ENCODE assay signal across 11 cellular contexts in the genomic region with DNA sequence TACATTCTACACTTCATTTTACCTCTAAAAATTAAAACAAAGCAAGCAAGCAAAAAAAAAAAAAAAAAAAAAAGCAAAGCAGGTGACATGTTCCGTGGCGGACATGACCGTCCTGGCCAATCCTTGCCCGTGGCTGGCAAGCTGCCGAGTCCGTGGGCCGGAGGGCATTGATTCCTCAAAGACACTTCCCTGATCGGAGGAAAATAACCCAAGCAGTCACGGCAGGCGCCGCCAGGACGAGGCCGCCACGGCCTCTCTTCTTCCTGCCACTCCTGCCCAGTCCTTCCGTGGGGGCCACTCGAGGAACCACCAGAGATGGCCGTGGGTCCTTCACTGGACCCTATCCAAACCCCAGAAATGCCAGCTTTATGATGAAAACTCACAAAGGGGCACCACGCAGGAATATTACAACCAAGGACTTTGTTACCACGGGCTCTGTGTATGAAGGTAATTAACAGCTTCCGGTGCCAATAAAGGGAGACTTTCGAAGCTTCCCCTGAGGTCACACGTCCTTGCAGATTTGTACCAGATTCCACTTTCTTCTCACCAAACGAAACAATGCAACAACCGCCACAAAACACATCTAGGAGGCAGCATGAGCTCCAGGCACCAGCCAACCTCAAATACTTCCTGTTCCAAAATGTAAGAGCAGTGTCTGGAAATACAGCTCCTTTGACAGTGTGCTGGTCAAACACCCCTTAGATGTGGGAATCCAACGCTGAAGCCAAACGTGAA.
DNase-seq lines count a peak whose midpoint lies in the region; ATAC-seq and TF ChIP-seq lines count a peak whose summit lies in the region.
"Had no signal": no experiment of that assay in that cellular context is flagged by ENCODE, and none has a peak within 500 bp of the region (broad histone marks: within the 10 kb centered on the region; RNA-seq: fewer than 3 reads in every experiment).

No MANE protein-coding gene starts in this region.

- H3K4me3 Mint-ChIP-seq in activated naive CD8-positive, alpha-beta T cell treated with anti-CD3 and anti-CD28 coated beads, Interleukin-2, amount 50 U/mL, for 24 hours, result peak overlapping the region; percentile 41
- H3K4me3 Mint-ChIP-seq in natural killer cell, result peak overlapping the region; percentile 63
- H3K4me3 Mint-ChIP-seq: memory B cell had no signal

- H3K9me3 Mint-ChIP-seq in activated naive CD8-positive, alpha-beta T cell treated with anti-CD3 and anti-CD28 coated beads, Interleukin-2, amount 50 U/mL, for 24 hours, result no peaks in the 10 kb centered on the region
- H3K9me3 Mint-ChIP-seq in natural killer cell, result no peaks in the 10 kb centered on the region
- H3K9me3 Mint-ChIP-seq: memory B cell had no signal

- TF ChIP-seq CTCF in natural killer cell (IDR thresholded peaks at IDR 0.05), result no peak

- no peaks in the 10 kb centered on the region for H3K27me3 Mint-ChIP-seq in activated naive CD8-positive, alpha-beta T cell treated with anti-CD3 and anti-CD28 coated beads, Interleukin-2, amount 50 U/mL, for 24 hours
- no peaks in the 10 kb centered on the region for H3K27me3 Mint-ChIP-seq in natural killer cell (ENCODE audit: low read depth in 2 of 2)
- H3K27me3 Mint-ChIP-seq: memory B cell had no signal

- DNase-seq in AML-193 (lab: John Stamatoyannopoulos, UW), result peak; percentile 62 to 75
- peak; percentile 46 to 67 for DNase-seq in Kasumi-1 (lab: John Stamatoyannopoulos, UW)
- DNase-seq in activated naive CD8-positive, alpha-beta T cell treated with anti-CD3 and anti-CD28 coated beads, Interleukin-2, amount 50 U/mL, for 24 hours, result peak; percentile 12
- DNase-seq in natural killer cell, result no peak
- no peak for DNase-seq in NCI-H226
- DNase-seq: NCI-H1417 treated with DMSO at 0.1 percent for 48 hours had no signal

- peaks cover 51% of the 10 kb centered on the region for H3K4me1 Mint-ChIP-seq in activated naive CD8-positive, alpha-beta T cell treated with anti-CD3 and anti-CD28 coated beads, Interleukin-2, amount 50 U/mL, for 24 hours
- peaks cover 46 to 58% of the 10 kb centered on the region in 2 donors for H3K4me1 Mint-ChIP-seq in natural killer cell

- H3K27ac Mint-ChIP-seq in activated naive CD8-positive, alpha-beta T cell treated with anti-CD3 and anti-CD28 coated beads, Interleukin-2, amount 50 U/mL, for 24 hours, result peak overlapping the region; percentile 69
- H3K27ac Mint-ChIP-seq in natural killer cell, result peak overlapping the region; percentile 83 to 84
- H3K27ac Mint-ChIP-seq: memory B cell had no signal

- ATAC-seq in activated naive CD8-positive, alpha-beta T cell treated with anti-CD3 and anti-CD28 coated beads, Interleukin-2, amount 50 U/mL, for 24 hours, result no peak
- ATAC-seq in natural killer cell (peak; percentile 76 to 85 (median 80)), GM21515 (IDR thresholded peaks at IDR 0.05; ENCODE audit: unreplicated experiment) (no peak), HG03342 (IDR thresholded peaks at IDR 0.05; ENCODE audit: unreplicated experiment) (no peak), HG03432 (IDR thresholded peaks at IDR 0.05; ENCODE audit: unreplicated experiment) (no peak)
- ATAC-seq: gastroesophageal sphincter had no signal

- intact Hi-C loops in natural killer cell (cut with micrococcal nuclease), result no loop called here

- peaks cover 1% of the 10 kb centered on the region for H3K36me3 Mint-ChIP-seq in activated naive CD8-positive, alpha-beta T cell treated with anti-CD3 and anti-CD28 coated beads, Interleukin-2, amount 50 U/mL, for 24 hours (ENCODE audit: low read depth)
- H3K36me3 Mint-ChIP-seq in natural killer cell, result no peaks in the 10 kb centered on the region
- H3K36me3 Mint-ChIP-seq: memory B cell had no signal

Comparison
In these comparisons a context has a peak if more than half of its experiments do, and no peak if none do; other contexts are left out.
1. DNase-seq: peak in AML-193 (2 of 2), Kasumi-1 (2 of 2) and activated naive CD8-positive, alpha-beta T cell treated with anti-CD3 and anti-CD28 coated beads, Interleukin-2, amount 50 U/mL, for 24 hours (single experiment); none in natural killer cell (single experiment) and NCI-H226 (single experiment).
2. ATAC-seq: peak in natural killer cell (3 of 3); none in activated naive CD8-positive, alpha-beta T cell treated with anti-CD3 and anti-CD28 coated beads, Interleukin-2, amount 50 U/mL, for 24 hours (single experiment), GM21515 (single experiment), HG03342 (single experiment) and HG03432 (single experiment).